Comparison of ENCODE assay signal across 15 cellular contexts in the genomic region with DNA sequence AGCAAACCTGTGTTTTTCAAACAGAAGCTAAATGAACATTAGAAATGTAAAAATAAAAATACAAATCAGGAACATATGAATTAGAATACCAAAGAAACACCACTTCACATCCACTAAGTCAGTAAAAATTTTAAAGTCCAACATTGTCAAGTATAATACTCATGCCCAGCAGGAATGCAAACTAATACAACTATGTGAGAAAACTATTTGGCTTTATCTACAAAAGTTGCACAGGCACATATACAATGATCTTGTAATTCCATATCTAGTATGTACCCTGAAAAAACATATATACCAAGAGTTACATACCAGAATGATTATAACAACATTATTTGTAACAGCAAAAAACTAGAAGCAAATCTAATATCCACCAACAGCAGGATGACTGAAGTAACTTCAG.
DNase-seq lines count a peak whose midpoint lies in the region; ATAC-seq and TF ChIP-seq lines count a peak whose summit lies in the region.
"Had no signal": no experiment of that assay in that cellular context is flagged by ENCODE, and none has a peak within 500 bp of the region (broad histone marks: within the 10 kb centered on the region; RNA-seq: fewer than 3 reads in every experiment).

No MANE protein-coding gene starts in this region.

- H3K27ac Mint-ChIP-seq in HFFc6 = peak overlapping the region; percentile 74

- no peaks in the 10 kb centered on the region for H3K27me3 Mint-ChIP-seq in HFFc6 (ENCODE audit: insufficient read depth)

- no peaks in the 10 kb centered on the region for H3K27me3 ChIP-seq in left lung
- H3K27me3 ChIP-seq in left ventricle myocardium inferior (ENCODE audit: low read depth) = no peaks in the 10 kb centered on the region
- H3K27me3 ChIP-seq: SJCRH30 had no signal

- H3K4me1 Mint-ChIP-seq in HFFc6 (ENCODE audit: low read depth) = peaks cover 34% of the 10 kb centered on the region

- no peaks in the 10 kb centered on the region for H3K4me1 ChIP-seq in left lung
- H3K4me1 ChIP-seq in left ventricle myocardium inferior = no peaks in the 10 kb centered on the region
- H3K4me1 ChIP-seq: SJCRH30 had no signal

- ATAC-seq in left lung (peak; percentile 16), GM18517 (IDR thresholded peaks at IDR 0.05; ENCODE audit: unreplicated experiment) (no peak)
- ATAC-seq: Panc1 had no signal

- H3K9me3 ChIP-seq in left lung = peaks cover 0 to 16% of the 10 kb centered on the region in 2 donors
- H3K9me3 ChIP-seq in left ventricle myocardium inferior (replicated peaks) = peaks cover 29% of the 10 kb centered on the region

- TF ChIP-seq CTCF in AG04449 (IDR thresholded peaks at IDR 0.05; ENCODE audit: insufficient read depth, low read length, missing control alignments) (no peak), HFFc6 (IDR thresholded peaks at IDR 0.05) (no peak), choroid plexus epithelial cell (conservative IDR thresholded peaks at IDR 0.05; ENCODE audit: low read depth, low read length) (no peak), left lung (IDR thresholded peaks at IDR 0.05) (no peak), left ventricle myocardium inferior (IDR thresholded peaks at IDR 0.05; ENCODE audit: borderline replicate concordance) (no peak)

- intact Hi-C loops in left lung (cut with DNase I) (no loop called here), left ventricle myocardium inferior (cut with micrococcal nuclease) (no loop called here), cardiac septum (cut with DNase I) (no loop called here)

- CTCF ChIA-PET in AG04449 (lab: Yijun Ruan, JAX) = no interaction called here

- peak overlapping the region; percentile 75 for H3K4me3 Mint-ChIP-seq in HFFc6

- H3K4me3 ChIP-seq in AG04449 (ENCODE audit: low read depth, low read length) (no peak overlapping the region), choroid plexus epithelial cell (ENCODE audit: low read depth, low read length) (no peak overlapping the region), left lung (no peak overlapping the region), left ventricle myocardium inferior (no peak overlapping the region)
- H3K4me3 ChIP-seq: SJCRH30 had no signal

- peak; percentile 46 for DNase-seq in AG04449 (ENCODE audit: low read depth, low spot score)
- peak; percentile 24 for DNase-seq in HFFc6
- DNase-seq in choroid plexus epithelial cell (ENCODE audit: low read depth) = peak; percentile 67
- DNase-seq in left lung = no peak
- no peak for DNase-seq in left ventricle myocardium inferior
- no peak for DNase-seq in Kasumi-1 (lab: John Stamatoyannopoulos, UW)
- no peak for DNase-seq in cardiac septum (ENCODE audit: low spot score)
- DNase-seq: AML-193, DMS79 treated with DMSO at 0.1 percent for 48 hours, NCI-H1092 treated with DMSO at 0.1 percent for 48 hours, NCI-H1694, SJCRH30 had no signal

- H3K36me3 ChIP-seq in left lung = peaks cover 0 to 32% of the 10 kb centered on the region in 2 donors
- peaks cover 42% of the 10 kb centered on the region for H3K36me3 ChIP-seq in left ventricle myocardium inferior

- H3K27ac ChIP-seq in left lung (no peak overlapping the region), left ventricle myocardium inferior (replicated peaks) (no peak overlapping the region)
- H3K27ac ChIP-seq: C4-2B, SJCRH30 had no signal

- H3K36me3 Mint-ChIP-seq in HFFc6 (ENCODE audit: low read depth) = peaks cover 19% of the 10 kb centered on the region

- peaks cover 17% of the 10 kb centered on the region; the same call in 1 of the 2 replicates for H3K9me3 Mint-ChIP-seq in HFFc6

- POLR2A ChIA-PET in AG04449 (lab: Yijun Ruan, JAX) = no interaction called here

Comparison
In these comparisons a context has a peak if more than half of its experiments do, and no peak if none do; other contexts are left out.
1. DNase-seq: peak in AG04449 (single experiment), HFFc6 (single experiment) and choroid plexus epithelial cell (single experiment); none in left lung (0 of 2), left ventricle myocardium inferior (single experiment), Kasumi-1 (0 of 2) and cardiac septum (single experiment).